ENCODE assay signal across 21 cellular contexts in genomic region chr2:1989216-1989615, GRCh38.
"Had no signal": no experiment of that assay in that cellular context is flagged by ENCODE, and none has a peak within 500 bp of the region (broad histone marks: within the 10 kb centered on the region; RNA-seq: fewer than 3 reads in every experiment).

No MANE protein-coding gene starts in this region.

- H3K36me3 Mint-ChIP-seq: activated naive CD4-positive, alpha-beta T cell treated with anti-CD3 and anti-CD28 coated beads, Interleukin-2, amount 50 U/mL, for 24 hours; stimulated activated memory B cell treated with anti-CD40 and anti-IgM and Interleukin-4, amounts not matched to agents 10 μg/mL and 1 μg/mL and 100 μg/mL, for 72 hours had no signal

- H3K9me3 Mint-ChIP-seq: activated naive CD4-positive, alpha-beta T cell treated with anti-CD3 and anti-CD28 coated beads, Interleukin-2, amount 50 U/mL, for 24 hours; activated T-cell treated with anti-CD3 and anti-CD28 coated beads, Interleukin-2, amount 50 U/mL, for 4 hours; stimulated activated memory B cell treated with anti-CD40 and anti-IgM and Interleukin-4, amounts not matched to agents 10 μg/mL and 1 μg/mL and 100 μg/mL, for 72 hours had no signal

- H3K4me1 ChIP-seq: ascending aorta, breast epithelium, gastroesophageal sphincter, sigmoid colon, spleen had no signal

- ATAC-seq: activated CD4-positive, CD25-positive, alpha-beta regulatory T cell treated with anti-CD3 and anti-CD28 coated beads, Interleukin-2, amount 50 U/mL, for 24 hours; activated T-cell treated with anti-CD3 and anti-CD28 coated beads, Interleukin-2, amount 50 U/mL, for 4 hours; gastroesophageal sphincter; stimulated activated memory B cell treated with anti-CD40 and anti-IgM and Interleukin-4, amounts not matched to agents 10 μg/mL and 1 μg/mL and 100 μg/mL, for 72 hours had no signal

- H3K9me3 ChIP-seq: ascending aorta, breast epithelium, esophagus muscularis mucosa, gastroesophageal sphincter, sigmoid colon had no signal

- H3K4me1 Mint-ChIP-seq: nephron; stimulated activated memory B cell treated with anti-CD40 and anti-IgM and Interleukin-4, amounts not matched to agents 10 μg/mL and 1 μg/mL and 100 μg/mL, for 72 hours had no signal

- DNase-seq: activated CD4-positive, alpha-beta T cell treated with anti-CD3 and anti-CD28 coated beads, Interleukin-2, amount 50 U/mL, for 1 hour; activated CD8-positive, alpha-beta memory T cell treated with anti-CD3 and anti-CD28 coated beads, Interleukin-2, amount 50 U/mL, for 4 hours; activated effector memory CD4-positive, alpha-beta T cell treated with anti-CD3 and anti-CD28 coated beads, Interleukin-2, amount 50 U/mL, for 16 hours; activated T-cell treated with anti-CD3 and anti-CD28 coated beads, Interleukin-2, amount 50 U/mL, for 4 hours; cerebellar nuclear complex; effector CD8-positive, alpha-beta T cell; heart left ventricle; left ventricle myocardium superior; mesendoderm; sigmoid colon; spleen; stimulated activated CD4-positive, alpha-beta T cell treated with anti-CD3 and anti-CD28 coated beads, Interleukin-4, amount 100 ng/mL, for 4 hours had no signal

- H3K27ac ChIP-seq: ascending aorta, breast epithelium, esophagus muscularis mucosa, gastroesophageal sphincter, heart left ventricle, sigmoid colon, spleen had no signal

- H3K4me3 Mint-ChIP-seq: activated naive CD4-positive, alpha-beta T cell treated with anti-CD3 and anti-CD28 coated beads, Interleukin-2, amount 50 U/mL, for 24 hours; activated T-cell treated with anti-CD3 and anti-CD28 coated beads, Interleukin-2, amount 50 U/mL, for 4 hours; nephron; stimulated activated memory B cell treated with anti-CD40 and anti-IgM and Interleukin-4, amounts not matched to agents 10 μg/mL and 1 μg/mL and 100 μg/mL, for 72 hours; T-helper 1 cell treated with Interleukin-12 subunit alpha and Interleukin-12 subunit beta and Interleukin-4 antibody, amounts not matched to agents 30 μg/mL and 1 μg/mL, for 36 hours had no signal

- H3K27ac Mint-ChIP-seq: activated naive CD4-positive, alpha-beta T cell treated with anti-CD3 and anti-CD28 coated beads, Interleukin-2, amount 50 U/mL, for 24 hours; nephron; stimulated activated memory B cell treated with anti-CD40 and anti-IgM and Interleukin-4, amounts not matched to agents 10 μg/mL and 1 μg/mL and 100 μg/mL, for 72 hours; T-helper 1 cell treated with Interleukin-12 subunit alpha and Interleukin-12 subunit beta and Interleukin-4 antibody, amounts not matched to agents 30 μg/mL and 1 μg/mL, for 36 hours had no signal

- H3K4me3 ChIP-seq: ascending aorta, breast epithelium, esophagus muscularis mucosa, gastroesophageal sphincter, heart left ventricle, sigmoid colon, spleen had no signal

- H3K27me3 ChIP-seq: ascending aorta, heart left ventricle, sigmoid colon had no signal

- H3K36me3 ChIP-seq: ascending aorta, breast epithelium, esophagus muscularis mucosa, gastroesophageal sphincter, heart left ventricle, sigmoid colon, spleen had no signal
